ENCODE assay signal across 1 cellular context in the genomic region with DNA sequence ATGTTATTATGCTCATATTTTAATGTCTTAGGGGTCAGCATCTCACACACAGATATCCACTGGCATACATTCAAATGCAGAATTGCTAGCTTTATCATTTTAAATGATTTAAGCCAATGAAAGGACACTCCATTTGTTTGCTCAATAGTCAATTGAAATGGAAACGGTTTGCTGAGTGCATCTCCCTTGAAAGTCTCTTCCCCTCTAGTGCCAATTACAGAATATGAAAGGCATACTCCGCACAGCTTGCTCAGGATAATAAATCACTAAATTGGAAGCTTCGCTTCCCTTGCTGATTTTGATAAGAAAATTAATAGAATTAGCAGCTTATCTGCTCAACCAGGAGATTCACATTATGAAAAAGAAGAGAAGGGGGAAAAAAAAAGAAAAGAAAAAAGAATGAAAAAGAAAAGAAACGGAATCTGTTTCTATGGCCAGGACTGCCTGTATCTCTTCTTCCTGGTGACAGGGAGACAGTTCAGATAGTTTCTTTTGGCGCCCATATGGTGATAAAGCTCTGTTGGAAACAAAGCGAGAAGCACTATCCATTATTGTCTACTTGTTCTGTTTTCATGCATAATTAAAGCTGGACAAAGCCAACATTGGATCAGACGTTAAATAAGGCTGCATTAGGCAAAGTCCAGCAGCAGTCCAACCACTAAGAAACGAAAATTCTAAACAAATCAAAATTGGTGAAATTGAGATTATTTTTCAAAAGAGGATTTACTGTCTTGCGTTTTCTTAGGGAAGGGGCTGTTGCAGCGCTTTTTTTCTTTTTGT.
TF ChIP-seq lines count a peak whose summit lies in the region.

No MANE protein-coding gene starts in this region.

TF ChIP-seq in SK-N-SH treated with all-trans-retinoic acid at 6 μM for 48 hours, 23 proteins besides CTCF, POLR2A, EP300 and RAD21 (continued from another document):
- TF ChIP-seq, protein P1, sequence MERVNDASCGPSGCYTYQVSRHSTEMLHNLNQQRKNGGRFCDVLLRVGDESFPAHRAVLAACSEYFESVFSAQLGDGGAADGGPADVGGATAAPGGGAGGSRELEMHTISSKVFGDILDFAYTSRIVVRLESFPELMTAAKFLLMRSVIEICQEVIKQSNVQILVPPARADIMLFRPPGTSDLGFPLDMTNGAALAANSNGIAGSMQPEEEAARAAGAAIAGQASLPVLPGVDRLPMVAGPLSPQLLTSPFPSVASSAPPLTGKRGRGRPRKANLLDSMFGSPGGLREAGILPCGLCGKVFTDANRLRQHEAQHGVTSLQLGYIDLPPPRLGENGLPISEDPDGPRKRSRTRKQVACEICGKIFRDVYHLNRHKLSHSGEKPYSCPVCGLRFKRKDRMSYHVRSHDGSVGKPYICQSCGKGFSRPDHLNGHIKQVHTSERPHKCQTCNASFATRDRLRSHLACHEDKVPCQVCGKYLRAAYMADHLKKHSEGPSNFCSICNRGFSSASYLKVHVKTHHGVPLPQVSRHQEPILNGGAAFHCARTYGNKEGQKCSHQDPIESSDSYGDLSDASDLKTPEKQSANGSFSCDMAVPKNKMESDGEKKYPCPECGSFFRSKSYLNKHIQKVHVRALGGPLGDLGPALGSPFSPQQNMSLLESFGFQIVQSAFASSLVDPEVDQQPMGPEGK (CRISPR knock-in tag; IDR thresholded peaks at IDR 0.05; ENCODE audit: borderline replicate concordance) = no peak
- TF ChIP-seq SNAI2 (CRISPR knock-in tag; IDR thresholded peaks at IDR 0.05) = no peak
- TF ChIP-seq ZNF565 (CRISPR knock-in tag; conservative IDR thresholded peaks at IDR 0.05; ENCODE audit: low read depth) = no peak
- no peak for TF ChIP-seq ZFP30 (CRISPR knock-in tag; IDR thresholded peaks at IDR 0.05)
- no peak for TF ChIP-seq ZFP3 (CRISPR knock-in tag; IDR thresholded peaks at IDR 0.05)
- no peak for TF ChIP-seq PPARA (CRISPR knock-in tag; IDR thresholded peaks at IDR 0.05; ENCODE audit: borderline replicate concordance)
